ENCODE assay signal across 15 cellular contexts in the genomic region with DNA sequence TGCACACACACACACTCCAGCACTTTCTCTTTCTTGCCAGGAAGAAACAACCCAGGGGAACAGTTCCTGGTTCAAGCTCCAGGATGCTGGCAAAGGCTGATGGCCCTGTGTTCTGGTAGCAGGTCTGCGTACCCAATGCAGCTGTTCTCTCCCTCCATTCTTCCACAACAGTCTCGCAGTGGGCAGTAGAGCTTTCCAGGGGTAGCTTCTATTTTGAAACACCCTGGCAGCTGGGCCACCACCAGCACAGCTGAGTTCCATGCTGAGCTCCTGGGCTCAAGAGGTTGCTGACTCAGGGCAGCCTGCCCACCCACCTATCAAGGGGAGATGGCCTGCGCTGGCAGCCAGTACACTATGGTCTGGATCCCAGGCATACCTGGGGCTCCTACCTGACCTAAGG. TPM values are rescaled to one million over a fixed set of nuclear protein-coding genes. Genes with fewer than 3 reads are reported as not detected.
DNase-seq lines count a peak whose midpoint lies in the region; ATAC-seq, FAIRE-seq and TF ChIP-seq lines count a peak whose summit lies in the region.
"Had no signal": no experiment of that assay in that cellular context is flagged by ENCODE, and none has a peak within 500 bp of the region (broad histone marks: within the 10 kb centered on the region; RNA-seq: fewer than 3 reads in every experiment).

No MANE protein-coding gene starts in this region.

- peaks cover 12% of the 10 kb centered on the region for H3K36me3 Mint-ChIP-seq in WTC11

- H3K9me3 ChIP-seq in cardiac muscle cell (ENCODE audit: low read depth), result no peaks in the 10 kb centered on the region
- no peaks in the 10 kb centered on the region for H3K9me3 ChIP-seq in small intestine (ENCODE audit: control insufficient read depth, low read depth)
- no peaks in the 10 kb centered on the region for H3K9me3 ChIP-seq in kidney (ENCODE audit: control insufficient read depth in 1 of 2, low read length in 2 of 2)
- H3K9me3 ChIP-seq: neutrophil, transverse colon had no signal

- intact Hi-C loops in cardiac septum (cut with DNase I), result loop anchor here (5.0 kb wide), 1 partner anchor 48 kb away; no protein-coding TSS in a partner anchor
- intact Hi-C loops in left ventricle myocardium superior (cut with micrococcal nuclease), result no loop called here
- intact Hi-C loops in kidney (cut with DNase I), result no loop called here

- H3K4me3 ChIP-seq in cardiac muscle cell (no peak overlapping the region), small intestine (ENCODE audit: low read depth in 1 of 2, low read length in 2 of 2) (no peak overlapping the region), kidney (ENCODE audit: low read length in 2 of 2) (no peak overlapping the region)
- H3K4me3 ChIP-seq: transverse colon had no signal

- H3K4me1 ChIP-seq in cardiac muscle cell (ENCODE audit: low read depth) (peaks cover 25% of the 10 kb centered on the region), small intestine (ENCODE audit: control insufficient read depth in 2 of 2, insufficient read depth in 1 of 2, low read depth in 1 of 2, low read length in 1 of 2) (peaks cover 17 to 23% of the 10 kb centered on the region in 2 donors), kidney (ENCODE audit: control insufficient read depth in 1 of 2, insufficient read depth in 1 of 2, low read depth in 1 of 2, low read length in 2 of 2) (peaks cover 48 to 51% of the 10 kb centered on the region in 2 donors)

- POLR2A ChIA-PET in WTC11 (lab: Charles Lee), result no interaction called here

- peaks cover 65% of the 10 kb centered on the region for H3K4me1 Mint-ChIP-seq in WTC11

- TF ChIP-seq CTCF in cardiac muscle cell (IDR thresholded peaks at IDR 0.05; ENCODE audit: low read depth, low read length) (no peak), WTC11 (IDR thresholded peaks at IDR 0.05) (no peak), kidney (IDR thresholded peaks at IDR 0.05; ENCODE audit: borderline replicate concordance, extremely low read depth, insufficient read depth) (no peak), D721Med (IDR thresholded peaks at IDR 0.05; ENCODE audit: insufficient read depth, missing control alignments) (no peak)

- no peaks in the 10 kb centered on the region for H3K27me3 ChIP-seq in cardiac muscle cell
- no peaks in the 10 kb centered on the region for H3K27me3 ChIP-seq in small intestine (ENCODE audit: control insufficient read depth in 2 of 2, insufficient read depth in 2 of 2, low read length in 2 of 2)
- H3K27me3 ChIP-seq: transverse colon had no signal

- peak overlapping the region in 1 of 2 donors; percentile 23 for H3K9ac ChIP-seq in kidney (ENCODE audit: low read length in 2 of 2)

- no peak for ATAC-seq in WTC11
- peak; percentile 22 for ATAC-seq in left ventricle myocardium superior
- ATAC-seq in HG03354 (IDR thresholded peaks at IDR 0.05; ENCODE audit: poor library complexity, severe bottlenecking, unreplicated experiment), result no peak

- H3K27ac Mint-ChIP-seq in WTC11, result peak overlapping the region; percentile 6

- H3K36me3 ChIP-seq in cardiac muscle cell, result no peaks in the 10 kb centered on the region
- no peaks in the 10 kb centered on the region for H3K36me3 ChIP-seq in small intestine (ENCODE audit: control insufficient read depth in 2 of 2, insufficient read depth in 2 of 2, low read length in 2 of 2)
- H3K36me3 ChIP-seq in kidney (ENCODE audit: control insufficient read depth in 1 of 2, insufficient read depth in 2 of 2, low read length in 2 of 2), result peaks cover 0 to 4% of the 10 kb centered on the region in 2 donors
- H3K36me3 ChIP-seq: neutrophil, transverse colon had no signal

- no peaks in the 10 kb centered on the region for H3K27me3 Mint-ChIP-seq in WTC11 (ENCODE audit: low read depth)

- DNase-seq in cardiac muscle cell (ENCODE audit: low read depth in 1 of 2, low spot score in 1 of 2) (peak in 1 of 2 donors; percentile 20), cardiac septum (ENCODE audit: low spot score) (no peak), WTC11 (ENCODE audit: low spot score) (no peak), left ventricle myocardium superior (peak; percentile 74), small intestine (peak; percentile 75), kidney (no peak), D721Med (ENCODE audit: insufficient read length, low spot score) (no peak)
- DNase-seq: activated naive CD4-positive, alpha-beta T cell treated with anti-CD3 and anti-CD28 coated beads for 36 hours; DMS79; NCI-H2171; SIG-M5; transverse colon had no signal

- peak overlapping the region; percentile 11 for H3K27ac ChIP-seq in cardiac muscle cell
- H3K27ac ChIP-seq in small intestine (ENCODE audit: low read depth in 1 of 2, low read length in 1 of 2), result peak overlapping the region; percentile 8 to 91
- no peak overlapping the region for H3K27ac ChIP-seq in kidney (ENCODE audit: low read depth in 2 of 2, low read length in 2 of 2)
- H3K27ac ChIP-seq: epithelial cell of prostate, neutrophil had no signal

- H3K4me3 Mint-ChIP-seq in WTC11, result no peak overlapping the region
- H3K4me3 Mint-ChIP-seq: activated naive CD4-positive, alpha-beta T cell treated with anti-CD3 and anti-CD28 coated beads for 36 hours had no signal

- CTCF ChIA-PET in WTC11 (lab: Charles Lee), result interaction anchor here (1.0 to 1.3 kb wide), 2 partner anchors 21 to 26 kb away, joined by 4 read pairs; no protein-coding TSS in a partner anchor

- WGBS in small intestine, 3 donors, result 36 to 72% (median 42%) methylated on average over 3 of the region's 3 CpGs

- no peaks in the 10 kb centered on the region for H3K9me3 Mint-ChIP-seq in WTC11
- H3K9me3 Mint-ChIP-seq: activated naive CD4-positive, alpha-beta T cell treated with anti-CD3 and anti-CD28 coated beads for 36 hours had no signal

- FAIRE-seq in small intestine (lab: Jason Lieb, UNC) (no peak), kidney (lab: Jason Lieb, UNC) (no peak), D721Med (lab: Jason Lieb, UNC) (no peak)

TF ChIP-seq in WTC11, 78 proteins besides CTCF, POLR2A, EP300 and RAD21 (continues in another document):
- no peak for TF ChIP-seq ZNF512 (CRISPR knock-in tag; IDR thresholded peaks at IDR 0.05; ENCODE audit: borderline replicate concordance)
- TF ChIP-seq SOX15 (CRISPR knock-in tag; IDR thresholded peaks at IDR 0.05), result no peak
- TF ChIP-seq, protein P1, sequence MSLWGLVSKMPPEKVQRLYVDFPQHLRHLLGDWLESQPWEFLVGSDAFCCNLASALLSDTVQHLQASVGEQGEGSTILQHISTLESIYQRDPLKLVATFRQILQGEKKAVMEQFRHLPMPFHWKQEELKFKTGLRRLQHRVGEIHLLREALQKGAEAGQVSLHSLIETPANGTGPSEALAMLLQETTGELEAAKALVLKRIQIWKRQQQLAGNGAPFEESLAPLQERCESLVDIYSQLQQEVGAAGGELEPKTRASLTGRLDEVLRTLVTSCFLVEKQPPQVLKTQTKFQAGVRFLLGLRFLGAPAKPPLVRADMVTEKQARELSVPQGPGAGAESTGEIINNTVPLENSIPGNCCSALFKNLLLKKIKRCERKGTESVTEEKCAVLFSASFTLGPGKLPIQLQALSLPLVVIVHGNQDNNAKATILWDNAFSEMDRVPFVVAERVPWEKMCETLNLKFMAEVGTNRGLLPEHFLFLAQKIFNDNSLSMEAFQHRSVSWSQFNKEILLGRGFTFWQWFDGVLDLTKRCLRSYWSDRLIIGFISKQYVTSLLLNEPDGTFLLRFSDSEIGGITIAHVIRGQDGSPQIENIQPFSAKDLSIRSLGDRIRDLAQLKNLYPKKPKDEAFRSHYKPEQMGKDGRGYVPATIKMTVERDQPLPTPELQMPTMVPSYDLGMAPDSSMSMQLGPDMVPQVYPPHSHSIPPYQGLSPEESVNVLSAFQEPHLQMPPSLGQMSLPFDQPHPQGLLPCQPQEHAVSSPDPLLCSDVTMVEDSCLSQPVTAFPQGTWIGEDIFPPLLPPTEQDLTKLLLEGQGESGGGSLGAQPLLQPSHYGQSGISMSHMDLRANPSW (CRISPR knock-in tag; conservative IDR thresholded peaks at IDR 0.05; ENCODE audit: low read depth), result no peak
- TF ChIP-seq NR1H2 (CRISPR knock-in tag; IDR thresholded peaks at IDR 0.05), result no peak

RNA-seq across cellular contexts. Expression of gene VDAC1, which starts 4.7 kb away (rescaled TPM):
- total RNA-seq in cardiac muscle cell (205 and 314 TPM in 2 replicates), cardiac septum (429 TPM), WTC11 (2021) (266 to 274 TPM (median 268 TPM) in 3 replicates), left ventricle myocardium superior (515 TPM), kidney (148 TPM)
- polyA plus RNA-seq in cardiac muscle cell (347 and 397 TPM in 2 replicates), small intestine (100 to 1,000 TPM; 252 to 412 (median 309) TPM), kidney (ENCODE audit: insufficient read depth, low read depth, low replicate concordance) (285 TPM)

RNA-seq across cellular contexts. Expression of gene C5orf15, which starts 31.7 kb away (rescaled TPM):
- total RNA-seq in cardiac muscle cell (58.5 and 64.5 TPM in 2 replicates), cardiac septum (22.5 TPM), WTC11 (2021) (29.9 to 32.7 TPM (median 30.3 TPM) in 3 replicates), left ventricle myocardium superior (32.9 TPM), kidney (43.9 TPM)
- polyA plus RNA-seq in cardiac muscle cell (87.8 and 88.6 TPM in 2 replicates), small intestine (10 to 100 TPM; 17.3 to 39.2 (median 20.1) TPM), kidney (ENCODE audit: insufficient read depth, low read depth, low replicate concordance) (54.4 TPM)

Comparison
In these comparisons a context has a peak if more than half of its experiments do, and no peak if none do; other contexts are left out.
1. DNase-seq: peak in left ventricle myocardium superior (single experiment) and small intestine (single experiment); none in cardiac septum (single experiment), WTC11 (single experiment), kidney (single experiment) and D721Med (single experiment).
2. H3K27ac ChIP-seq: peak in cardiac muscle cell (single experiment) and small intestine (2 of 2); none in kidney (0 of 2).